ENCODE assay signal across 10 cellular contexts in the genomic region with DNA sequence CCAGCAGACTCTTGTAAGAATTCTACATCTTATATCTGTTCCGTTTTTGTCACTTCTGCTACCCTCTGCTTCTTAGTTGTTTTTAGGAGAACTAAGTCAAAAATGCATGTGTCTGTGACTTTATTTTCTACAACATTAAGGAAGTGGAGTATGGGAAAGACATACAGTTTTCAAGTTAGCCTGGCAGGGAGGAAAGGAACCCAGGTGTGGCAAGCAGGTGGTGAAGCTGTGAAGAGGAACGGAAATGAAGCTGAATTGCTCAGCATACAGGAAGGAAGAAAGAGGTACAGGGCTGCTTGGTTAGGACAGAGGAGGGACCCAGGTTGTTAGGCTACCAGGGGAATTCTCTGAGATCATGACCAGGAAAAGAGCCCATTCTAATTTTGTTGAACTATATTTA. TPM values are rescaled to one million over a fixed set of nuclear protein-coding genes. Genes with fewer than 3 reads are reported as not detected.
DNase-seq lines count a peak whose midpoint lies in the region; ATAC-seq and TF ChIP-seq lines count a peak whose summit lies in the region.
"Had no signal": no experiment of that assay in that cellular context is flagged by ENCODE, and none has a peak within 500 bp of the region (broad histone marks: within the 10 kb centered on the region; RNA-seq: fewer than 3 reads in every experiment).

No MANE protein-coding gene starts in this region.

- H3K27me3 ChIP-seq in cardiac muscle cell: no peaks in the 10 kb centered on the region
- no peaks in the 10 kb centered on the region for H3K27me3 ChIP-seq in upper lobe of left lung
- H3K27me3 ChIP-seq in osteoblast (ENCODE audit: insufficient read depth, low read length): peaks cover 27% of the 10 kb centered on the region

- peak overlapping the region; percentile 85 for H3K27ac ChIP-seq in cardiac muscle cell
- peak overlapping the region in 2 of 4 donors; percentile 59 to 69 for H3K27ac ChIP-seq in upper lobe of left lung
- H3K27ac ChIP-seq in osteoblast (ENCODE audit: low read depth, low read length): no peak overlapping the region

- H3K79me2 ChIP-seq in osteoblast (ENCODE audit: insufficient read depth, low read length): no peaks in the 10 kb centered on the region

- TF ChIP-seq CTCF in cardiac muscle cell (IDR thresholded peaks at IDR 0.05; ENCODE audit: low read depth, low read length) (no peak), upper lobe of left lung (IDR thresholded peaks at IDR 0.05) (no peak), osteoblast (IDR thresholded peaks at IDR 0.05; ENCODE audit: extremely low read depth, low read depth, low read length) (no peak)

- no peak overlapping the region for H3K4me2 ChIP-seq in osteoblast (ENCODE audit: insufficient read depth, low read length)

- WGBS in upper lobe of left lung, 2 donors: 23 to 49% methylated on average over 2 of the region's 2 CpGs

- no peaks in the 10 kb centered on the region for H3K9me3 ChIP-seq in cardiac muscle cell (ENCODE audit: low read depth)
- H3K9me3 ChIP-seq in upper lobe of left lung: no peaks in the 10 kb centered on the region
- no peaks in the 10 kb centered on the region for H3K9me3 ChIP-seq in osteoblast (ENCODE audit: low read depth, low read length)

- H4K20me1 ChIP-seq in osteoblast (ENCODE audit: insufficient read depth, low read length): no peaks in the 10 kb centered on the region

- H3K4me1 ChIP-seq in cardiac muscle cell (ENCODE audit: low read depth) (peaks cover 63% of the 10 kb centered on the region), upper lobe of left lung (peaks cover 7 to 16% (median 10%) of the 10 kb centered on the region in 4 donors), osteoblast (ENCODE audit: insufficient read depth, low read length) (no peaks in the 10 kb centered on the region)

- intact Hi-C loops in Right ventricle myocardium inferior (cut with DNase I) (loop anchor here (5.0 kb wide), 1 partner anchor 41 kb away; no protein-coding TSS in a partner anchor), cardiac septum (cut with DNase I) (no loop called here), posterior cingulate gyrus (cut with DNase I) (loop anchor here (10.0 kb wide), 1 partner anchor 57 kb away; no protein-coding TSS in a partner anchor)

- peak in 1 of 4 donors; percentile 34 for TF ChIP-seq POLR2A in upper lobe of left lung (IDR thresholded peaks at IDR 0.05)

- DNase-seq in Right ventricle myocardium inferior (ENCODE audit: missing footprints) (no peak), cardiac septum (ENCODE audit: low spot score) (no peak), NCI-H2029 treated with DMSO at 0.1 percent for 48 hours (lab: John Stamatoyannopoulos, UW) (peak; percentile 58), cardiac muscle cell (ENCODE audit: low read depth in 1 of 2, low spot score in 1 of 2) (no peak), upper lobe of left lung (peak in 1 of 2 donors; percentile 40), C1 segment of cervical spinal cord (lab: John Stamatoyannopoulos, UW) (no peak), posterior cingulate gyrus (no peak), osteoblast (ENCODE audit: insufficient read length, low spot score, missing footprints) (no peak)

- ATAC-seq in Right ventricle myocardium inferior: peak; percentile 11
- ATAC-seq in upper lobe of left lung (ENCODE audit: low FRiP score in 2 of 2): peak; percentile 51 to 64
- ATAC-seq: K562 had no signal

- H3K4me3 ChIP-seq in cardiac muscle cell (no peak overlapping the region), upper lobe of left lung (peak overlapping the region in 1 of 4 donors; percentile 33), osteoblast (ENCODE audit: insufficient read depth, low read length) (no peak overlapping the region)
- H3K4me3 ChIP-seq: K562 had no signal

- TF ChIP-seq EP300 in upper lobe of left lung (IDR thresholded peaks at IDR 0.05): no peak

- H2AFZ ChIP-seq in osteoblast (ENCODE audit: low read length): no peak overlapping the region

- H3K36me3 ChIP-seq in cardiac muscle cell (no peaks in the 10 kb centered on the region), upper lobe of left lung (no peaks in the 10 kb centered on the region), osteoblast (ENCODE audit: insufficient read depth, low read length) (no peaks in the 10 kb centered on the region)

RNA-seq across cellular contexts. Expression of gene GPRIN3, which starts 9.4 kb away (rescaled TPM):
- total RNA-seq in Right ventricle myocardium inferior: 5.9 TPM
- 7.3 TPM for total RNA-seq in cardiac septum
- total RNA-seq in cardiac muscle cell: 9.7 and 18.0 TPM in 2 replicates
- 5.1 and 7.1 TPM in 2 replicates for polyA plus RNA-seq in cardiac muscle cell
- 10 to 100 TPM; 13.6 to 28.0 (median 20.6) TPM for total RNA-seq in upper lobe of left lung
- total RNA-seq in osteoblast: under 0.01 and 0.29 TPM in 2 replicates
- polyA plus RNA-seq: K562, keratinocyte had no signal
